ENCODE assay signal across 8 cellular contexts in the genomic region with DNA sequence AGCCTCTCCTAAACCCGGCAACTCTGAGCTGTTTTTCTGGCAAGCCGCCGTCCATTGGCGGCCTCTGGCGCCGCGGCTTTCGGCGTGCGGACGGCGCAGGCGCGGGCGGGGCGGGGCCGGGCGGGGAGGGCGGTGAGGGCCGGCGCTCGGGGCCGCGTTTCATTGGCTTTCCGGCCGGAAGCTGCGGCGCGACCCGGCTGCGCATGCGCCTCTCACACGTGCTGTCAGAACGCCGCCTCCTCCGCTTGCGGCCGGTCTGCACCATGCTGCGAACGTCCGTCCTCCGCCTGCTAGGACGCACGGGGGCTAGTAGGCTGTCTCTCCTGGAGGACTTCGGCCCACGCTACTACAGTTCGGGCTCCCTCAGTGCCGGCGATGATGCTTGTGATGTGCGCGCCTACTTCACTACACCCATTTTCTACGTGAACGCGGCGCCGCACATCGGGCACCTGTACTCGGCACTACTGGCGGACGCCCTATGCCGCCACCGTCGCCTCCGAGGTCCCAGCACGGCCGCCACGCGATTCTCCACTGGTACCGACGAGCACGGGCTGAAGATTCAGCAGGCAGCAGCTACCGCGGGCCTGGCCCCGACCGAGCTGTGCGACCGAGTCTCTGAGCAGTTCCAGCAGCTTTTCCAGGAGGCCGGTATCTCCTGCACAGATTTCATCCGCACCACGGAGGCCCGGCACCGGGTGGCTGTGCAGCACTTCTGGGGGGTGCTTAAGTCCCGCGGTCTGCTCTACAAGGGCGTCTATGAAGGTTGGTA. TPM values are rescaled to one million over a fixed set of nuclear protein-coding genes. Genes with fewer than 3 reads are reported as not detected.
DNase-seq lines count a peak whose midpoint lies in the region; ATAC-seq and TF ChIP-seq lines count a peak whose summit lies in the region.

Gene MARS2 (plus strand): TSS at position 227 of the 769 bp plus-strand sequence. CDS start 37 bp downstream, at position 264.

- intact Hi-C loops in left ventricle myocardium superior (cut with micrococcal nuclease) (no loop called here), uterus (cut with DNase I; ENCODE audit: low total_unique reads) (loop anchor here (10.0 kb wide), 1 partner anchor 589 kb away; no protein-coding TSS in a partner anchor)

- no peaks in the 10 kb centered on the region for H3K36me3 ChIP-seq in uterus

- peak within 1 kb of the TSS; percentile 96 for H3K4me3 Mint-ChIP-seq in T-helper 17 cell

- peak; percentile 35 to 46 for TF ChIP-seq POLR2A in uterus (IDR thresholded peaks at IDR 0.05)

- peak within 1 kb of the TSS; percentile 97 for H3K27ac Mint-ChIP-seq in T-helper 17 cell

- TF ChIP-seq CTCF in uterus (IDR thresholded peaks at IDR 0.05) = peak in 1 of 4 experiments; percentile 6

- H3K36me3 Mint-ChIP-seq in T-helper 17 cell (ENCODE audit: low read depth) = peaks cover 8% of the 10 kb centered on the region

- H3K27me3 ChIP-seq in uterus = no peaks in the 10 kb centered on the region

- H3K4me1 Mint-ChIP-seq in T-helper 17 cell = peaks cover 42% of the 10 kb centered on the region

- H3K27ac ChIP-seq in angular gyrus (ENCODE audit: low read depth, low read length) (peak within 1 kb of the TSS; percentile 80), uterus (peak within 1 kb of the TSS; percentile 77 to 88)

- ATAC-seq in GM18499 (IDR thresholded peaks at IDR 0.05; ENCODE audit: insufficient read depth, unreplicated experiment) (peak; percentile 53), HG02885 (IDR thresholded peaks at IDR 0.05; ENCODE audit: poor library complexity, unreplicated experiment) (peak; percentile 83), T-helper 17 cell (peak; percentile 86), left ventricle myocardium superior (peak; percentile 98)

- DNase-seq in NCI-H1694 (lab: John Stamatoyannopoulos, UW) = peak; percentile 78
- peak; percentile 88 to 95 (median 93) for DNase-seq in T-helper 17 cell
- DNase-seq in left ventricle myocardium superior = peak; percentile 98
- DNase-seq in pulmonary artery endothelial cell (ENCODE audit: low read depth, low spot score) = peak; percentile 67
- DNase-seq in uterus = peak; percentile 91 to 93

- H3K4me3 ChIP-seq in uterus = peak within 1 kb of the TSS; percentile 83 to 93

- peaks cover 0 to 6% of the 10 kb centered on the region in 2 donors for H3K4me1 ChIP-seq in uterus

- peaks cover 5% of the 10 kb centered on the region for H3K27me3 Mint-ChIP-seq in T-helper 17 cell

- H3K9me3 ChIP-seq in T-helper 17 cell (ENCODE audit: control insufficient read depth, low read length, poor library complexity, severe bottlenecking) = no peaks in the 10 kb centered on the region
- H3K9me3 ChIP-seq in uterus = no peaks in the 10 kb centered on the region

RNA-seq across cellular contexts. Expression of gene MARS2, which starts in this region (rescaled TPM):
- total RNA-seq in T-helper 17 cell = 10 to 100 TPM in 1 of 2 donors, 1 to 10 TPM in 1; 9.0 to 10.5 TPM
- total RNA-seq in left ventricle myocardium superior = 6.7 TPM
- total RNA-seq in pulmonary artery endothelial cell = 6.1 and 8.5 TPM in 2 replicates
- total RNA-seq in uterus = 10 to 100 TPM in 1 of 4 donors, 1 to 10 TPM in 2, not detected in 1; 4.7 to 17.9 (median 8.0) TPM

Comparison
In these comparisons a context has a peak if more than half of its experiments do, and no peak if none do; other contexts are left out.
1. Peak in every context shown above with its lines: DNase-seq, ATAC-seq, H3K4me3 ChIP-seq and H3K27ac ChIP-seq.